ENCODE assay signal across 8 cellular contexts in the genomic region with DNA sequence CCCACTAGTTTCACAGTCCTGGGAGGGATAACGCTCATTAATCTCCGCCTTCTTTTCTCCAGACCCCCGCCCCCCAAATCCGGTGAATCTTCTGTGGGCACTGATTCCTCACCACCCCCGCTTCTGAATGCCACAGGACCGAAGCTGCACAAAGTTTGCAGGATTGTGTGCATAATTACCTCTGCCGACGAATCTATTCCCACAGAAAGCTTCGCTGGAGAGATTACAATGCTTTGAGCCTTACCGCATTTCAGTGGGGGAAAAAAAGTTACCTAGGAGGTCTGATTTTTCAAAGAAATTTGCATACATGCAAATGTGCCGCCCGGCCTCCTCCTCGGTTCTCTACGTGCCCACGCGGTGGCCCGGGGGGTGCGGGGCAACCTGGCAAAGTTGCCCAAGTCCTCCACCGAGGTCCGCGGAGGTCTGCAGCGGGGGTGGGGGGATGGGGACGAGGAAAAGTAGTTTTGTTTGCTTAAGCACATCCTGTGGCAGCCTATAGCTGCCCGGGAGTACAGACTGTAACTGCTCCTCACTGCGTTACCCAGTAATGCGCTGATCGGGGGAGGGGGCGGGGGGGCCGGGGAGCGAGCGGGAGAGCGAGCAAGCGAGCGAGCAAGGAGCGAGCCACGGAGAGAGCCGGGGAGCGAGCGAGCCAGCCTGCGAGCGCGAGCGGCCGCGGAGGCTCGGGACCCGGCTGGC. TPM values are rescaled to one million over a fixed set of nuclear protein-coding genes. Genes with fewer than 3 reads are reported as not detected.
DNase-seq lines count a peak whose midpoint lies in the region; ATAC-seq, FAIRE-seq and TF ChIP-seq lines count a peak whose summit lies in the region.

No MANE protein-coding gene starts in this region.

- H3K4me1 ChIP-seq in mucosa of descending colon (ENCODE audit: low read depth) = peaks cover 29% of the 10 kb centered on the region

- FAIRE-seq in D721Med (lab: Jason Lieb, UNC) = no peak

- H3K9me3 Mint-ChIP-seq in endothelial cell (ENCODE audit: unreplicated experiment) = no peaks in the 10 kb centered on the region
- no peaks in the 10 kb centered on the region for H3K9me3 Mint-ChIP-seq in stimulated activated naive CD8-positive, alpha-beta T cell treated with anti-CD3 and anti-CD28 coated beads, Interleukin-15, amount 100 ng/mL, for 72 hours

- H3K4me3 ChIP-seq in GM06990 (replicated peaks; ENCODE audit: low read depth, low read length) (peak overlapping the region; percentile 23), mucosa of descending colon (peak overlapping the region; percentile 52)

- peaks cover 43% of the 10 kb centered on the region for H3K4me1 Mint-ChIP-seq in endothelial cell (ENCODE audit: unreplicated experiment)
- H3K4me1 Mint-ChIP-seq in stimulated activated naive CD8-positive, alpha-beta T cell treated with anti-CD3 and anti-CD28 coated beads, Interleukin-15, amount 100 ng/mL, for 72 hours = peaks cover 50% of the 10 kb centered on the region

- no peaks in the 10 kb centered on the region for H3K9me3 ChIP-seq in mucosa of descending colon

- peak overlapping the region; percentile 90 for H3K4me3 Mint-ChIP-seq in endothelial cell (ENCODE audit: unreplicated experiment)
- H3K4me3 Mint-ChIP-seq in stimulated activated naive CD8-positive, alpha-beta T cell treated with anti-CD3 and anti-CD28 coated beads, Interleukin-15, amount 100 ng/mL, for 72 hours = peak overlapping the region; percentile 84 to 85

- peaks cover 2% of the 10 kb centered on the region for H3K27me3 ChIP-seq in GM06990 (replicated peaks; ENCODE audit: control insufficient read depth, insufficient read depth, low read length)

- H3K36me3 Mint-ChIP-seq in endothelial cell (ENCODE audit: low read depth, unreplicated experiment) = peaks cover 5% of the 10 kb centered on the region

- H3K36me3 ChIP-seq in GM06990 (ENCODE audit: control insufficient read depth, insufficient read depth, low read length) (no peaks in the 10 kb centered on the region), mucosa of descending colon (ENCODE audit: low read depth) (no peaks in the 10 kb centered on the region)

- intact Hi-C loops in mucosa of descending colon (cut with DNase I, micrococcal nuclease) = loop anchor here in 1 of 2 donors (10.0 kb wide), 1 partner anchor 103 kb away; no protein-coding TSS in a partner anchor

- no peak overlapping the region for H3K27ac Mint-ChIP-seq in endothelial cell (ENCODE audit: unreplicated experiment)
- peak overlapping the region; percentile 40 to 48 for H3K27ac Mint-ChIP-seq in stimulated activated naive CD8-positive, alpha-beta T cell treated with anti-CD3 and anti-CD28 coated beads, Interleukin-15, amount 100 ng/mL, for 72 hours

- H3K27me3 Mint-ChIP-seq in endothelial cell (ENCODE audit: unreplicated experiment) = peaks cover 15% of the 10 kb centered on the region
- peaks cover 30% of the 10 kb centered on the region for H3K27me3 Mint-ChIP-seq in stimulated activated naive CD8-positive, alpha-beta T cell treated with anti-CD3 and anti-CD28 coated beads, Interleukin-15, amount 100 ng/mL, for 72 hours

- ATAC-seq in mucosa of descending colon = peak; percentile 24
- ATAC-seq in stimulated activated naive CD8-positive, alpha-beta T cell treated with anti-CD3 and anti-CD28 coated beads, Interleukin-15, amount 100 ng/mL, for 72 hours = peak; percentile 57
- ATAC-seq in GM21576 (IDR thresholded peaks at IDR 0.05; ENCODE audit: unreplicated experiment) = no peak

- TF ChIP-seq CTCF in GM06990 (IDR thresholded peaks at IDR 0.05; ENCODE audit: insufficient read depth, low read length, poor library complexity, severe bottlenecking) (no peak), endothelial cell (IDR thresholded peaks at IDR 0.05; ENCODE audit: unreplicated experiment) (no peak), mucosa of descending colon (IDR thresholded peaks at IDR 0.05) (no peak), D721Med (IDR thresholded peaks at IDR 0.05; ENCODE audit: insufficient read depth, missing control alignments) (no peak)

- DNase-seq in GM06990 (ENCODE audit: extremely low read depth, insufficient read length) (no peak), NCI-H446 (lab: John Stamatoyannopoulos, UW) (peak; percentile 70 to 75), activated T-cell treated with anti-CD3 and anti-CD28 coated beads for 1 hour (ENCODE audit: low read depth) (peak; percentile 28), endothelial cell (ENCODE audit: low spot score) (peak; percentile 53), mucosa of descending colon (peak; percentile 69 to 80 (median 76)), D721Med (ENCODE audit: insufficient read length, low spot score) (no peak)
- DNase-seq in stimulated activated naive CD8-positive, alpha-beta T cell treated with anti-CD3 and anti-CD28 coated beads, Interleukin-15, amount 100 ng/mL, for 72 hours = peak; percentile 71 to 84

RNA-seq across cellular contexts. Expression of gene NFIA, which starts 0.6 kb away (rescaled TPM):
- total RNA-seq in endothelial cell (ENCODE audit: unreplicated experiment) (16.2 TPM), mucosa of descending colon (100 to 1,000 TPM in 1 of 3 donors, 10 to 100 TPM in 2; 46.4 to 145 (median 51.1) TPM)

Comparison
In these comparisons a context has a peak if more than half of its experiments do, and no peak if none do; other contexts are left out.
1. DNase-seq: peak in NCI-H446 (2 of 2), activated T-cell treated with anti-CD3 and anti-CD28 coated beads for 1 hour (single experiment), endothelial cell (single experiment), mucosa of descending colon (3 of 3) and stimulated activated naive CD8-positive, alpha-beta T cell treated with anti-CD3 and anti-CD28 coated beads, Interleukin-15, amount 100 ng/mL, for 72 hours (2 of 2); none in GM06990 (single experiment) and D721Med (single experiment).